1 cellular context compared by ENCODE assay signal in genomic region chr6:291697-292505, GRCh38.
TF ChIP-seq lines count a peak whose summit lies in the region.

A gene with protein sequence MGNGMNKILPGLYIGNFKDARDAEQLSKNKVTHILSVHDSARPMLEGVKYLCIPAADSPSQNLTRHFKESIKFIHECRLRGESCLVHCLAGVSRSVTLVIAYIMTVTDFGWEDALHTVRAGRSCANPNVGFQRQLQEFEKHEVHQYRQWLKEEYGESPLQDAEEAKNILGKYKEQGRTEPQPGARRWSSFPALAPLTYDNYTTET (plus strand): TSS chr6:292487. CDS start chr6:292540, 53 bp downstream.

TF ChIP-seq in HEK293, 187 proteins besides CTCF, POLR2A, EP300 and RAD21 (continued from another document and continues in another):
- TF ChIP-seq ZNF76 (tag by site-specific recombination; IDR thresholded peaks at IDR 0.05; ENCODE audit: borderline replicate concordance, low read depth) (peak; percentile 56), ZBTB11 (tag by site-specific recombination; conservative IDR thresholded peaks at IDR 0.05; ENCODE audit: low read depth) (peak; percentile 67), ZNF785 (tag by site-specific recombination; IDR thresholded peaks at IDR 0.05) (no peak), ZNF423 (tag by site-specific recombination; IDR thresholded peaks at IDR 0.05) (peak; percentile 8; the same call in 1 of the 2 replicates), ZEB2 (tag by site-specific recombination; IDR thresholded peaks at IDR 0.05) (peak; percentile 13; the same call in 1 of the 2 replicates), ZNF837 (tag by site-specific recombination; IDR thresholded peaks at IDR 0.05) (no peak), GLIS2 (tag by site-specific recombination; IDR thresholded peaks at IDR 0.05) (peak; percentile 46; the same call in 1 of the 2 replicates), ZNF544 (tag by site-specific recombination; IDR thresholded peaks at IDR 0.05) (no peak), ZNF121 (tag by site-specific recombination; IDR thresholded peaks at IDR 0.05) (no peak), ZNF391 (tag by site-specific recombination; IDR thresholded peaks at IDR 0.05; ENCODE audit: borderline replicate concordance, low read depth) (no peak), ZNF843 (tag by site-specific recombination; IDR thresholded peaks at IDR 0.05) (no peak), KLF1 (tag by site-specific recombination; IDR thresholded peaks at IDR 0.05) (peak; percentile 43; the same call in 1 of the 2 replicates), MZF1 (tag by site-specific recombination; IDR thresholded peaks at IDR 0.05; ENCODE audit: borderline replicate concordance) (no peak), ZSCAN18 (tag by site-specific recombination; IDR thresholded peaks at IDR 0.05) (no peak), ZIC2 (tag by site-specific recombination; IDR thresholded peaks at IDR 0.05) (peak; percentile 23; the same call in 1 of the 2 replicates), ZSCAN16 (tag by site-specific recombination; IDR thresholded peaks at IDR 0.05) (0 out of 2 replicates have a peak, but pooled peaks have one; percentile 17), IKZF3 (tag by site-specific recombination; IDR thresholded peaks at IDR 0.05) (peak; percentile 76), SCRT2 (tag by site-specific recombination; IDR thresholded peaks at IDR 0.05) (peak; percentile 86), ZNF580 (tag by site-specific recombination; IDR thresholded peaks at IDR 0.05) (0 out of 2 replicates have a peak, but pooled peaks have one; percentile 9), ZNF155 (tag by site-specific recombination; IDR thresholded peaks at IDR 0.05) (no peak), KLF9 (tag by site-specific recombination; IDR thresholded peaks at IDR 0.05; ENCODE audit: low read depth) (peak; percentile 36), PBX3 (CRISPR knock-in tag; IDR thresholded peaks at IDR 0.05) (peak; percentile 73; the same call in 1 of the 2 replicates), FEZF1 (tag by site-specific recombination; IDR thresholded peaks at IDR 0.05) (no peak), ZNF174 (tag by site-specific recombination; IDR thresholded peaks at IDR 0.05) (no peak), GFI1B (tag by site-specific recombination; IDR thresholded peaks at IDR 0.05) (no peak), ZNF248 (tag by site-specific recombination; IDR thresholded peaks at IDR 0.05) (no peak), ZNF23 (tag by site-specific recombination; IDR thresholded peaks at IDR 0.05; ENCODE audit: borderline replicate concordance) (no peak), ZBTB8A (tag by site-specific recombination; IDR thresholded peaks at IDR 0.05) (peak; percentile 94; the same call in 1 of the 2 replicates), BCL11A (tag by site-specific recombination; IDR thresholded peaks at IDR 0.05; ENCODE audit: low read depth) (0 out of 2 replicates have a peak, but pooled peaks have one; percentile 38), SP7 (tag by site-specific recombination; IDR thresholded peaks at IDR 0.05) (0 out of 2 replicates have a peak, but pooled peaks have one; percentile 14), KLF17 (tag by site-specific recombination; IDR thresholded peaks at IDR 0.05) (no peak; the same call in 1 of the 2 replicates), PRDM2 (tag by site-specific recombination; IDR thresholded peaks at IDR 0.05; ENCODE audit: borderline replicate concordance) (no peak), ZNF324 (tag by site-specific recombination; IDR thresholded peaks at IDR 0.05) (no peak), ZSCAN30 (tag by site-specific recombination; IDR thresholded peaks at IDR 0.05) (peak; percentile 50; the same call in 1 of the 2 replicates), ZNF664 (tag by site-specific recombination; IDR thresholded peaks at IDR 0.05) (no peak), SP3 (tag by site-specific recombination; IDR thresholded peaks at IDR 0.05) (peak; percentile 83)
- TF ChIP-seq, protein P1, sequence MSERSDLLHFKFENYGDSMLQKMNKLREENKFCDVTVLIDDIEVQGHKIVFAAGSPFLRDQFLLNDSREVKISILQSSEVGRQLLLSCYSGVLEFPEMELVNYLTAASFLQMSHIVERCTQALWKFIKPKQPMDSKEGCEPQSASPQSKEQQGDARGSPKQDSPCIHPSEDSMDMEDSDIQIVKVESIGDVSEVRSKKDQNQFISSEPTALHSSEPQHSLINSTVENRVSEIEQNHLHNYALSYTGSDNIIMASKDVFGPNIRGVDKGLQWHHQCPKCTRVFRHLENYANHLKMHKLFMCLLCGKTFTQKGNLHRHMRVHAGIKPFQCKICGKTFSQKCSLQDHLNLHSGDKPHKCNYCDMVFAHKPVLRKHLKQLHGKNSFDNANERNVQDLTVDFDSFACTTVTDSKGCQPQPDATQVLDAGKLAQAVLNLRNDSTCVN (tag by site-specific recombination; optimal IDR thresholded peaks at IDR 0.05), result peak; percentile 83
- TF ChIP-seq, protein P2, sequence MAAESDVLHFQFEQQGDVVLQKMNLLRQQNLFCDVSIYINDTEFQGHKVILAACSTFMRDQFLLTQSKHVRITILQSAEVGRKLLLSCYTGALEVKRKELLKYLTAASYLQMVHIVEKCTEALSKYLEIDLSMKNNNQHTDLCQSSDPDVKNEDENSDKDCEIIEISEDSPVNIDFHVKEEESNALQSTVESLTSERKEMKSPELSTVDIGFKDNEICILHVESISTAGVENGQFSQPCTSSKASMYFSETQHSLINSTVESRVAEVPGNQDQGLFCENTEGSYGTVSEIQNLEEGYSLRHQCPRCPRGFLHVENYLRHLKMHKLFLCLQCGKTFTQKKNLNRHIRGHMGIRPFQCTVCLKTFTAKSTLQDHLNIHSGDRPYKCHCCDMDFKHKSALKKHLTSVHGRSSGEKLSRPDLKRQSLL (tag by site-specific recombination; IDR thresholded peaks at IDR 0.05), result no peak
- TF ChIP-seq, protein P3, sequence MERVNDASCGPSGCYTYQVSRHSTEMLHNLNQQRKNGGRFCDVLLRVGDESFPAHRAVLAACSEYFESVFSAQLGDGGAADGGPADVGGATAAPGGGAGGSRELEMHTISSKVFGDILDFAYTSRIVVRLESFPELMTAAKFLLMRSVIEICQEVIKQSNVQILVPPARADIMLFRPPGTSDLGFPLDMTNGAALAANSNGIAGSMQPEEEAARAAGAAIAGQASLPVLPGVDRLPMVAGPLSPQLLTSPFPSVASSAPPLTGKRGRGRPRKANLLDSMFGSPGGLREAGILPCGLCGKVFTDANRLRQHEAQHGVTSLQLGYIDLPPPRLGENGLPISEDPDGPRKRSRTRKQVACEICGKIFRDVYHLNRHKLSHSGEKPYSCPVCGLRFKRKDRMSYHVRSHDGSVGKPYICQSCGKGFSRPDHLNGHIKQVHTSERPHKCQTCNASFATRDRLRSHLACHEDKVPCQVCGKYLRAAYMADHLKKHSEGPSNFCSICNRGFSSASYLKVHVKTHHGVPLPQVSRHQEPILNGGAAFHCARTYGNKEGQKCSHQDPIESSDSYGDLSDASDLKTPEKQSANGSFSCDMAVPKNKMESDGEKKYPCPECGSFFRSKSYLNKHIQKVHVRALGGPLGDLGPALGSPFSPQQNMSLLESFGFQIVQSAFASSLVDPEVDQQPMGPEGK (tag by site-specific recombination; IDR thresholded peaks at IDR 0.05), result peak; percentile 57
